Comparison of ENCODE assay signal across 8 cellular contexts in the genomic region with DNA sequence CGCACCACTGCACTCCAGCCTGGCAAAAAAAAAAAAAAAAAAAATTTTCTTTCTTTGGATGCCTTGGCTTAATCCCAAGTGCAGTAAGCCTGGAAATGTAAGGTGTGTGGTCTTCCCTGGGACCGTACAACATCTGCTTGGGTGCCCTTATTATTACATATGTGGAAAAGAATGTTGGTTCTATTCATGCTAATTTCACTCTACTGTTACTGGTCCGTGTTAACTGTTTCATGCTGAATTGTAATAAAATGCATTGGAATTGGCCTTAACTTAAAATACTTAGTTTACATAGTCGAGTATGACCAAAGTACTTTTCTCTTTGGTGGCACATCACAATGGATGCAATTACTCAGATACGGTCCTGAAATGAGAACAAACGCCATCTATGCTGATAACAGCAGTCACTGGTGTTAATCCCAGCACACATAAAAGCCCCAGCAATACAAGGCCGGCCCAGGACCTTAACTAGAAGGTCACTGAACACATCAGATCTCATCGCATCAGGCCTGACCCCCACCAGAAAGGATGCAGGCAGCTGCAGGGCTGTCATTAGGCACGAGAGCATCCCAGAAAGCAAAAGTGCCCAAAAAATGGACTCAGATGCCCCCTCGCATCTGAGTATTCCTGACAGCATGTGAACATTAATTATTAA. TPM values are rescaled to one million over a fixed set of nuclear protein-coding genes. Genes with fewer than 3 reads are reported as not detected.
A peak's percentile ranks its signal among the peaks of the same experiment; 100 is the strongest.
DNase-seq lines count a peak whose midpoint lies in the region; ATAC-seq and TF ChIP-seq lines count a peak whose summit lies in the region.

No MANE protein-coding gene starts in this region.

- no peaks in the 10 kb centered on the region for H3K4me1 ChIP-seq in fibroblast of lung (ENCODE audit: control insufficient read depth, extremely low read depth, insufficient read depth, low read length)

- peaks cover 29% of the 10 kb centered on the region for H3K79me2 ChIP-seq in fibroblast of lung (ENCODE audit: control insufficient read depth, insufficient read depth, low read length)

- DNase-seq in EL (peak; percentile 61), fibroblast of lung (ENCODE audit: low read depth in 2 of 2) (peak in 1 of 2 donors; percentile 59), retina (peak; percentile 92), SHP77 treated with DMSO at 0.1 percent for 48 hours (lab: John Stamatoyannopoulos, UW) (no peak), NCI-H1930 (lab: John Stamatoyannopoulos, UW) (no peak), lower leg skin (ENCODE audit: low spot score in 2 of 2) (no peak)

- WGBS in lower leg skin, 2 donors = 36 to 44% methylated on average over 10 of the region's 10 CpGs

- no peaks in the 10 kb centered on the region for H4K20me1 ChIP-seq in fibroblast of lung (ENCODE audit: control insufficient read depth, extremely low read depth, insufficient read depth, low read length)

- TF ChIP-seq CTCF in VCaP (conservative IDR thresholded peaks at IDR 0.05) = no peak
- TF ChIP-seq CTCF in fibroblast of lung (conservative IDR thresholded peaks at IDR 0.05 in 1 of 2, IDR thresholded peaks at IDR 0.05 in 1 of 2; ENCODE audit: low read depth in 1 of 2, low read length in 2 of 2) = no peak
- no peak for TF ChIP-seq CTCF in lower leg skin (IDR thresholded peaks at IDR 0.05)

- H3K27ac ChIP-seq in VCaP (peak overlapping the region; percentile 85), fibroblast of lung (ENCODE audit: insufficient read depth, low read length) (peak overlapping the region; percentile 85)

- peak overlapping the region; percentile 52 for H3K4me2 ChIP-seq in fibroblast of lung (ENCODE audit: extremely low read depth, insufficient read depth, low read length)

- no peak for TF ChIP-seq POLR2A in lower leg skin (IDR thresholded peaks at IDR 0.05)

- H3K27me3 ChIP-seq in fibroblast of lung (ENCODE audit: control insufficient read depth, insufficient read depth, low read length) = no peaks in the 10 kb centered on the region

- H3K4me3 ChIP-seq in fibroblast of lung (replicated peaks in 1 of 4; ENCODE audit: control extremely low read depth in 1 of 4, insufficient read depth in 1 of 4, low read depth in 3 of 4, low read length in 4 of 4) = peak overlapping the region; percentile 59 to 70 (median 66)
- H3K4me3 ChIP-seq in lower leg skin (ENCODE audit: low read depth, poor library complexity, severe bottlenecking) = no peak overlapping the region

- no peaks in the 10 kb centered on the region for H3K36me3 ChIP-seq in fibroblast of lung (ENCODE audit: control insufficient read depth, insufficient read depth, low read length)

- no peak overlapping the region for H2AFZ ChIP-seq in fibroblast of lung (ENCODE audit: low read length)

- H3K9ac ChIP-seq in fibroblast of lung (ENCODE audit: insufficient read depth, low read length) = no peak overlapping the region

- no peaks in the 10 kb centered on the region for H3K9me3 ChIP-seq in fibroblast of lung (ENCODE audit: control insufficient read depth, insufficient read depth, low read depth, low read length)

- intact Hi-C loops in lower leg skin (cut with DNase I; ENCODE audit: low total_unique reads) = no loop called here

- ATAC-seq in GM19452 (IDR thresholded peaks at IDR 0.05; ENCODE audit: unreplicated experiment) = no peak

RNA-seq across cellular contexts. Expression of a gene that starts 1.2 kb away (rescaled TPM):
- 71.7 and 83.9 TPM in 2 replicates for total RNA-seq in fibroblast of lung
- 158 and 181 TPM in 2 replicates for polyA plus RNA-seq in fibroblast of lung
- 142 and 157 TPM in 2 replicates for polyA plus RNA-seq in fibroblast of lung (2012)
- polyA minus RNA-seq in fibroblast of lung (ENCODE audit: low replicate concordance) = 180 and 182 TPM in 2 replicates
- 10 to 100 TPM; 21.2 to 37.0 (median 35.6) TPM for total RNA-seq in lower leg skin

RNA-seq across cellular contexts. Expression of a gene that starts 29.5 kb away (rescaled TPM):
- 12.1 and 18.7 TPM in 2 replicates for total RNA-seq in fibroblast of lung
- 13.5 and 40.8 TPM in 2 replicates for polyA plus RNA-seq in fibroblast of lung
- 15.2 and 45.3 TPM in 2 replicates for polyA plus RNA-seq in fibroblast of lung (2012)
- polyA minus RNA-seq in fibroblast of lung (ENCODE audit: low replicate concordance) = 5.3 and 9.2 TPM in 2 replicates
- total RNA-seq in lower leg skin = 10 to 100 TPM; 24.4 to 40.5 (median 36.7) TPM

Comparison
In these comparisons a context has a peak if more than half of its experiments do, and no peak if none do; other contexts are left out.
1. DNase-seq: peak in EL (single experiment) and retina (single experiment); none in SHP77 treated with DMSO at 0.1 percent for 48 hours (single experiment), NCI-H1930 (0 of 2) and lower leg skin (0 of 2).